8 cellular contexts compared by ENCODE assay signal in genomic region chr7:133081605-133082389, GRCh38. TPM values are rescaled to one million over a fixed set of nuclear protein-coding genes. Genes with fewer than 3 reads are reported as not detected.
DNase-seq lines count a peak whose midpoint lies in the region; ATAC-seq lines count a peak whose summit lies in the region.

CHCHD3 (minus strand) TSS chr7:133082090; CDS start chr7:133081937, 153 bp downstream.

- H3K27me3 Mint-ChIP-seq in immature natural killer cell (ENCODE audit: low read depth in 3 of 3), result peaks cover 2 to 6% (median 4%) of the 10 kb centered on the region in 3 donors

- H3K4me3 Mint-ChIP-seq in immature natural killer cell, result peak within 1 kb of the TSS; percentile 91 to 96 (median 93)

- H3K27ac Mint-ChIP-seq in immature natural killer cell, result peak within 1 kb of the TSS; percentile 87 to 96 (median 92)

- H3K36me3 Mint-ChIP-seq in immature natural killer cell, result peaks cover 0 to under 1% (median 0%) of the 10 kb centered on the region in 3 donors

- H3K9me3 Mint-ChIP-seq in immature natural killer cell, result no peaks in the 10 kb centered on the region

- peak; percentile 96 for DNase-seq in AG08396 (ENCODE audit: low spot score)
- DNase-seq in NCI-H345 treated with DMSO at 0.1 percent for 48 hours (lab: John Stamatoyannopoulos, UW; ENCODE audit: unreplicated experiment), result peak; percentile 95
- DNase-seq in activated CD4-positive, CD25-positive, alpha-beta regulatory T cell (lab: John Stamatoyannopoulos, UW), result peak; percentile 90 to 92 (median 92)
- DNase-seq in central memory CD4-positive, alpha-beta T cell, result peak; percentile 96
- DNase-seq in immature natural killer cell, result peak; percentile 94 to 95 (median 95)
- peak; percentile 93 for DNase-seq in smooth muscle cell of the brain vasculature (ENCODE audit: low read depth, low spot score)

- H3K4me1 Mint-ChIP-seq in immature natural killer cell, result peaks cover 20 to 44% of the 10 kb centered on the region in 2 donors

- peak; percentile 100 for ATAC-seq in GM19023 (IDR thresholded peaks at IDR 0.05; ENCODE audit: unreplicated experiment)
- ATAC-seq in HG03280 (IDR thresholded peaks at IDR 0.05; ENCODE audit: unreplicated experiment), result peak; percentile 100

RNA-seq across cellular contexts. Expression of gene CHCHD3, which starts in this region (rescaled TPM):
- polyA plus RNA-seq in immature natural killer cell, result 10 to 100 TPM; 57.8 to 65.9 (median 61.4) TPM

Comparison
In these comparisons a context has a peak if more than half of its experiments do, and no peak if none do; other contexts are left out.
1. Peak in every context shown above with its lines: DNase-seq and ATAC-seq.